ENCODE assay signal across 8 cellular contexts in genomic region chr2:150610670-150611279, GRCh38.
DNase-seq lines count a peak whose midpoint lies in the region; ATAC-seq and TF ChIP-seq lines count a peak whose summit lies in the region.

No MANE protein-coding gene starts in this region.

- no peaks in the 10 kb centered on the region for H3K9me3 ChIP-seq in ovary

- peak; percentile 44 for DNase-seq in GM03348 (ENCODE audit: low spot score)
- peak; percentile 77 for DNase-seq in HCEC 1CT
- peak; percentile 53 for DNase-seq in OCI-M1 (lab: John Stamatoyannopoulos, UW)
- DNase-seq in glomerular visceral epithelial cell (ENCODE audit: extremely low spot score) = peak; percentile 36
- no peak for DNase-seq in kidney glomerular epithelial cell (lab: John Stamatoyannopoulos, UW)
- no peak for DNase-seq in ovary
- DNase-seq in NCI-H1436 treated with DMSO at 0.1 percent for 48 hours (lab: John Stamatoyannopoulos, UW) = no peak

- no peaks in the 10 kb centered on the region for H3K27me3 ChIP-seq in ovary

- H3K36me3 ChIP-seq in ovary = no peaks in the 10 kb centered on the region

- no peak for ATAC-seq in HG03045 (IDR thresholded peaks at IDR 0.05; ENCODE audit: unreplicated experiment)

- no peak for TF ChIP-seq CTCF in ovary (IDR thresholded peaks at IDR 0.05)

- TF ChIP-seq POLR2A in ovary (IDR thresholded peaks at IDR 0.05) = no peak

- 79 to 85% (median 81%) methylated on average over 6 of the region's 6 CpGs for WGBS in ovary, 3 donors

- peaks cover 3% of the 10 kb centered on the region for H3K4me1 ChIP-seq in ovary (ENCODE audit: insufficient read depth)

- intact Hi-C loops in ovary (cut with DNase I) = no loop called here

- no peak overlapping the region for H3K27ac ChIP-seq in ovary

- no peak overlapping the region for H3K4me3 ChIP-seq in ovary

- no peak for TF ChIP-seq EP300 in ovary (IDR thresholded peaks at IDR 0.05)

Comparison
In these comparisons a context has a peak if more than half of its experiments do, and no peak if none do; other contexts are left out.
1. DNase-seq: peak in GM03348 (single experiment), HCEC 1CT (single experiment), OCI-M1 (single experiment) and glomerular visceral epithelial cell (single experiment); none in kidney glomerular epithelial cell (single experiment), ovary (0 of 5) and NCI-H1436 treated with DMSO at 0.1 percent for 48 hours (single experiment).